In genomic region chr17:20234266-20234665, GRCh38 we compare ENCODE assay signal across 10 cellular contexts.
A peak's percentile ranks its signal among the peaks of the same experiment; 100 is the strongest.
DNase-seq lines count a peak whose midpoint lies in the region; ATAC-seq lines count a peak whose summit lies in the region.
"Had no signal": no experiment of that assay in that cellular context is flagged by ENCODE, and none has a peak within 500 bp of the region (broad histone marks: within the 10 kb centered on the region; RNA-seq: fewer than 3 reads in every experiment).

No MANE protein-coding gene starts in this region.

- H3K4me3 Mint-ChIP-seq in activated T-cell treated with anti-CD3 and anti-CD28 coated beads, Interleukin-2, amount 50 U/mL, for 24 hours = peak overlapping the region; percentile 14

- H3K27ac Mint-ChIP-seq in activated T-cell treated with anti-CD3 and anti-CD28 coated beads, Interleukin-2, amount 50 U/mL, for 24 hours = peak overlapping the region; percentile 88

- H3K36me3 Mint-ChIP-seq in activated T-cell treated with anti-CD3 and anti-CD28 coated beads, Interleukin-2, amount 50 U/mL, for 24 hours (ENCODE audit: low read depth) = no peaks in the 10 kb centered on the region

- ATAC-seq in HG03025 (IDR thresholded peaks at IDR 0.05; ENCODE audit: low FRiP score, unreplicated experiment) (no peak), GM18858 (IDR thresholded peaks at IDR 0.05; ENCODE audit: unreplicated experiment) (no peak)

- H3K9me3 Mint-ChIP-seq in activated T-cell treated with anti-CD3 and anti-CD28 coated beads, Interleukin-2, amount 50 U/mL, for 24 hours = no peaks in the 10 kb centered on the region

- peaks cover 30% of the 10 kb centered on the region for H3K4me1 Mint-ChIP-seq in activated T-cell treated with anti-CD3 and anti-CD28 coated beads, Interleukin-2, amount 50 U/mL, for 24 hours (ENCODE audit: low read depth)

- peak overlapping the region; percentile 76 for H3K27ac ChIP-seq in temporal lobe (ENCODE audit: low read depth, low read length)
- H3K27ac ChIP-seq: left ventricle myocardium inferior had no signal

- H3K27me3 Mint-ChIP-seq in activated T-cell treated with anti-CD3 and anti-CD28 coated beads, Interleukin-2, amount 50 U/mL, for 24 hours = no peaks in the 10 kb centered on the region

- peak in 4 of 5 experiments; percentile 4 to 98 (median 24) for DNase-seq in T-helper 2 cell
- DNase-seq in activated T-cell treated with anti-CD3 and anti-CD28 coated beads, Interleukin-2, amount 50 U/mL, for 24 hours = peak; percentile 51
- peak; percentile 26 for DNase-seq in stimulated activated CD4-positive, alpha-beta T cell treated with anti-CD3 and anti-CD28 coated beads, Interleukin-12 subunit alpha, Interleukin-12 subunit beta, amount 100 ng/mL, for 4 hours
- no peak for DNase-seq in NCI-H2171 treated with DMSO at 0.1 percent for 48 hours (lab: John Stamatoyannopoulos, UW)
- DNase-seq: left ventricle myocardium inferior, NCI-H2227 treated with DMSO at 0.1 percent for 48 hours, nucleus accumbens had no signal
